ENCODE assay signal across 29 cellular contexts in genomic region chr10:88460601-88461000, GRCh38.
"Had no signal": no experiment of that assay in that cellular context is flagged by ENCODE, and none has a peak within 500 bp of the region (broad histone marks: within the 10 kb centered on the region; RNA-seq: fewer than 3 reads in every experiment).

No MANE protein-coding gene starts in this region.

- H3K36me3 ChIP-seq: adrenal gland, colonic mucosa had no signal

- H3K27me3 ChIP-seq: adrenal gland, body of pancreas, colonic mucosa, dorsolateral prefrontal cortex had no signal

- H3K9me3 Mint-ChIP-seq: activated CD4-positive, alpha-beta memory T cell treated with anti-CD3 and anti-CD28 coated beads, Interleukin-2, amount 10 ng/mL, durations not matched to agents 7 days and 5 days; activated naive CD4-positive, alpha-beta T cell treated with anti-CD3 and anti-CD28 coated beads for 36 hours; activated naive CD4-positive, alpha-beta T cell treated with anti-CD3 and anti-CD28 coated beads, Interleukin-2, amount 50 U/mL, for 24 hours; activated naive CD8-positive, alpha-beta T cell treated with anti-CD3 and anti-CD28 coated beads for 36 hours; activated naive CD8-positive, alpha-beta T cell treated with anti-CD3 and anti-CD28 coated beads, Interleukin-2, amount 50 U/mL, for 24 hours; activated T-helper 2 cell treated with anti-CD3 and anti-CD28 coated beads, Interferon-gamma antibody, Interleukin-2, Interleukin-4, amounts not matched to agents 10 μg/mL and 5 μg/mL and 100 μg/mL, durations not matched to agents 14 hours and 24 hours and 36 hours; dendritic cell treated with granulocyte-macrophage colony-stimulating factor and Interleukin-4, amounts not matched to agents 40 ng/mL and 50 ng/mL, for 4 days; endodermal cell had no signal

- H3K27me3 Mint-ChIP-seq: activated CD8-positive, alpha-beta memory T cell treated with anti-CD3 and anti-CD28 coated beads, Interleukin-2, amount 10 ng/mL, durations not matched to agents 7 days and 5 days; activated naive CD4-positive, alpha-beta T cell treated with anti-CD3 and anti-CD28 coated beads, Interleukin-2, amount 50 U/mL, for 24 hours; activated naive CD8-positive, alpha-beta T cell treated with anti-CD3 and anti-CD28 coated beads for 36 hours; activated naive CD8-positive, alpha-beta T cell treated with anti-CD3 and anti-CD28 coated beads, Interleukin-2, amount 50 U/mL, for 24 hours; dendritic cell treated with granulocyte-macrophage colony-stimulating factor and Interleukin-4, amounts not matched to agents 40 ng/mL and 50 ng/mL, for 4 days had no signal

- H3K4me1 Mint-ChIP-seq: activated naive CD4-positive, alpha-beta T cell treated with anti-CD3 and anti-CD28 coated beads, Interleukin-2, amount 50 U/mL, for 24 hours; activated naive CD8-positive, alpha-beta T cell treated with anti-CD3 and anti-CD28 coated beads for 36 hours; activated naive CD8-positive, alpha-beta T cell treated with anti-CD3 and anti-CD28 coated beads, Interleukin-2, amount 50 U/mL, for 24 hours had no signal

- ATAC-seq: activated CD8-positive, alpha-beta memory T cell treated with anti-CD3 and anti-CD28 coated beads, Interleukin-2, amount 10 ng/mL, durations not matched to agents 7 days and 5 days; activated naive CD8-positive, alpha-beta T cell treated with anti-CD3 and anti-CD28 coated beads, Interleukin-2, amount 50 U/mL, for 24 hours; body of pancreas; esophagus mucosa had no signal

- H3K36me3 Mint-ChIP-seq: activated CD8-positive, alpha-beta memory T cell treated with anti-CD3 and anti-CD28 coated beads, Interleukin-2, amount 10 ng/mL, durations not matched to agents 7 days and 5 days; activated naive CD4-positive, alpha-beta T cell treated with anti-CD3 and anti-CD28 coated beads, Interleukin-2, amount 50 U/mL, for 24 hours; activated naive CD8-positive, alpha-beta T cell treated with anti-CD3 and anti-CD28 coated beads for 36 hours had no signal

- H3K27ac Mint-ChIP-seq: activated CD4-positive, alpha-beta memory T cell treated with anti-CD3 and anti-CD28 coated beads, Interleukin-2, amount 10 ng/mL, durations not matched to agents 7 days and 5 days; activated CD4-positive, alpha-beta T cell treated with anti-CD3 and anti-CD28 coated beads, Interleukin-2, amount 10 ng/mL, durations not matched to agents 7 days and 5 days; activated CD8-positive, alpha-beta memory T cell treated with anti-CD3 and anti-CD28 coated beads, Interleukin-2, amount 10 ng/mL, durations not matched to agents 7 days and 5 days; activated naive CD4-positive, alpha-beta T cell treated with anti-CD3 and anti-CD28 coated beads for 36 hours; activated naive CD4-positive, alpha-beta T cell treated with anti-CD3 and anti-CD28 coated beads, Interleukin-2, amount 50 U/mL, for 24 hours; activated naive CD8-positive, alpha-beta T cell treated with anti-CD3 and anti-CD28 coated beads for 36 hours; activated naive CD8-positive, alpha-beta T cell treated with anti-CD3 and anti-CD28 coated beads, Interleukin-2, amount 50 U/mL, for 24 hours; activated T-helper 1 cell treated with anti-CD3 and anti-CD28 coated beads, Interleukin-12 subunit alpha, Interleukin-12 subunit beta, Interleukin-2, Interleukin-4 antibody, amounts not matched to agents 30 ng/mL and 10 ng/mL and 1 ng/mL, durations not matched to agents 14 hours and 24 hours and 36 hours; activated T-helper 2 cell treated with anti-CD3 and anti-CD28 coated beads, Interferon-gamma antibody, Interleukin-2, Interleukin-4, amounts not matched to agents 10 μg/mL and 5 μg/mL and 100 μg/mL, durations not matched to agents 14 hours and 24 hours and 36 hours; dendritic cell treated with granulocyte-macrophage colony-stimulating factor and Interleukin-4, amounts not matched to agents 40 ng/mL and 50 ng/mL, for 4 days; endodermal cell had no signal

- DNase-seq: activated CD4-positive, alpha-beta memory T cell treated with anti-CD3 and anti-CD28 coated beads, Interleukin-2, amount 10 ng/mL, durations not matched to agents 7 days and 5 days; activated CD4-positive, alpha-beta T cell treated with anti-CD3 and anti-CD28 coated beads for 1 hour; activated CD4-positive, alpha-beta T cell treated with anti-CD3 and anti-CD28 coated beads for 4 hours; activated CD4-positive, alpha-beta T cell treated with anti-CD3 and anti-CD28 coated beads, Interleukin-2, amount 10 ng/mL, durations not matched to agents 7 days and 5 days; activated CD4-positive, alpha-beta T cell treated with anti-CD3 and anti-CD28 coated beads, Interleukin-2, amount 50 U/mL, for 4 hours; activated CD8-positive, alpha-beta memory T cell treated with anti-CD3 and anti-CD28 coated beads, Interleukin-2, amount 10 ng/mL, durations not matched to agents 7 days and 5 days; activated CD8-positive, alpha-beta memory T cell treated with anti-CD3 and anti-CD28 coated beads, Interleukin-2, amount 50 U/mL, for 4 hours; activated effector memory CD4-positive, alpha-beta T cell treated with anti-CD3 and anti-CD28 coated beads, Interleukin-2, amount 50 U/mL, for 16 hours; activated naive CD4-positive, alpha-beta T cell treated with anti-CD3 and anti-CD28 coated beads for 36 hours; activated naive CD8-positive, alpha-beta T cell treated with anti-CD3 and anti-CD28 coated beads for 36 hours; activated naive CD8-positive, alpha-beta T cell treated with anti-CD3 and anti-CD28 coated beads, Interleukin-2, amount 50 U/mL, for 24 hours; activated T-cell treated with anti-CD3 and anti-CD28 coated beads, Interleukin-2, amount 50 U/mL, for 1 hour; activated T-cell treated with anti-CD3 and anti-CD28 coated beads, Interleukin-2, amount 50 U/mL, for 48 hours; adrenal gland; amygdala; aorta; body of pancreas; caudate nucleus; colonic mucosa; dorsolateral prefrontal cortex; effector memory CD4-positive, alpha-beta T cell; endodermal cell; head of caudate nucleus; T-helper 2 cell had no signal

- H3K4me3 Mint-ChIP-seq: activated CD4-positive, alpha-beta memory T cell treated with anti-CD3 and anti-CD28 coated beads, Interleukin-2, amount 10 ng/mL, durations not matched to agents 7 days and 5 days; activated CD4-positive, alpha-beta T cell treated with anti-CD3 and anti-CD28 coated beads, Interleukin-2, amount 10 ng/mL, durations not matched to agents 7 days and 5 days; activated CD8-positive, alpha-beta memory T cell treated with anti-CD3 and anti-CD28 coated beads, Interleukin-2, amount 10 ng/mL, durations not matched to agents 7 days and 5 days; activated naive CD4-positive, alpha-beta T cell treated with anti-CD3 and anti-CD28 coated beads for 36 hours; activated naive CD4-positive, alpha-beta T cell treated with anti-CD3 and anti-CD28 coated beads, Interleukin-2, amount 50 U/mL, for 24 hours; activated naive CD8-positive, alpha-beta T cell treated with anti-CD3 and anti-CD28 coated beads for 36 hours; activated naive CD8-positive, alpha-beta T cell treated with anti-CD3 and anti-CD28 coated beads, Interleukin-2, amount 50 U/mL, for 24 hours; activated T-helper 1 cell treated with anti-CD3 and anti-CD28 coated beads, Interleukin-12 subunit alpha, Interleukin-12 subunit beta, Interleukin-2, Interleukin-4 antibody, amounts not matched to agents 30 ng/mL and 10 ng/mL and 1 ng/mL, durations not matched to agents 14 hours and 24 hours and 36 hours; dendritic cell treated with granulocyte-macrophage colony-stimulating factor and Interleukin-4, amounts not matched to agents 40 ng/mL and 50 ng/mL, for 4 days; endodermal cell had no signal

- H3K27ac ChIP-seq: adrenal gland, body of pancreas, colonic mucosa, dorsolateral prefrontal cortex had no signal

- H3K4me3 ChIP-seq: adrenal gland, body of pancreas, colonic mucosa, dorsolateral prefrontal cortex had no signal

- H3K4me1 ChIP-seq: adrenal gland, colonic mucosa had no signal
